In the genomic region with DNA sequence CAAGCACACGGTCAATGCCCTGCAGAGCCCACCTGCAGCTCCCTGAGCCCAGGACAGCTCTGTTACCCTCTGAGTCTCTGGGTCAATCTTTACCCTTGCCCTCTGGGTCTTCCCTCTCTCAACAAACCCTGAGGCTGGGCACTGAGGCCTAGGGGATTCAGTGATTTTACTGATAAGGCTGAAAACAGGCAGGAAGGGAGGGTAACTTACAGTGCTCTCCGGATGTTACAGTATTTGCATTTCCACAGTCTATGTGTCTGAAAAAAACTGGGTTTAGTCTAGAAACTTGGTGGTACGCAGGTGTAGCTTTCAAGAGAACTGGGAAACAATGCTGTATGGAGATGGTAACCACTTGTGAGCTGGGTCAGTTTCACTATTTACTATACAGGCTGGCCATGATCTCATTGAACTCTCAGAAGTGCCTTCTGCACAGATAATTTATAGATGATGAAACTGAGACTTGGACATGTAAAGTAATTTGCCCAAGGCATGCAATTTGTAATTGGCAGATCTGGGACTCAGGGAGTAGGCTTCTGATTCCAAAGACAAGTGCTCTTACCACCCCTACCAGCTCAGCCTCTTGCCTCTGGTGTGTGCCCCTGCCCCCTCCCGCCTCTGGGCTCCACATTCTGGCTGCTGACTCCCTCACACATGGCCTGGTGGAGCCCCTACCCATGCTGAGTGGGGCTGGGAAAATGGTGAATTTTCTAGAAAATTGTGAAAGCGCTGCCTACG, we compare ENCODE assay signal across 8 cellular contexts. TPM values are rescaled to one million over a fixed set of nuclear protein-coding genes. Genes with fewer than 3 reads are reported as not detected.
A peak's percentile ranks its signal among the peaks of the same experiment; 100 is the strongest.
DNase-seq lines count a peak whose midpoint lies in the region; ATAC-seq and TF ChIP-seq lines count a peak whose summit lies in the region.

No MANE protein-coding gene starts in this region.

- H3K27me3 ChIP-seq in Caco-2 (replicated peaks; ENCODE audit: control insufficient read depth, insufficient read depth, low read length): no peaks in the 10 kb centered on the region
- no peaks in the 10 kb centered on the region for H3K27me3 ChIP-seq in upper lobe of right lung
- H3K27me3 ChIP-seq in thyroid gland: no peaks in the 10 kb centered on the region

- peaks cover 24% of the 10 kb centered on the region for H3K4me1 Mint-ChIP-seq in Caco-2 (ENCODE audit: low read depth, unreplicated experiment)
- H3K4me1 Mint-ChIP-seq in activated CD8-positive, alpha-beta T cell treated with anti-CD3 and anti-CD28 coated beads, Interleukin-2, amount 10 ng/mL, durations not matched to agents 7 days and 5 days (ENCODE audit: low read depth): peaks cover 76% of the 10 kb centered on the region

- no peaks in the 10 kb centered on the region for H3K36me3 ChIP-seq in Caco-2 (ENCODE audit: control insufficient read depth, insufficient read depth, low read length)
- H3K36me3 ChIP-seq in upper lobe of right lung: no peaks in the 10 kb centered on the region
- H3K36me3 ChIP-seq in thyroid gland: no peaks in the 10 kb centered on the region

- H3K27ac Mint-ChIP-seq in Caco-2 (ENCODE audit: unreplicated experiment): peak overlapping the region; percentile 53
- H3K27ac Mint-ChIP-seq in activated CD8-positive, alpha-beta T cell treated with anti-CD3 and anti-CD28 coated beads, Interleukin-2, amount 10 ng/mL, durations not matched to agents 7 days and 5 days: peak overlapping the region; percentile 86

- no peaks in the 10 kb centered on the region for H3K9me3 Mint-ChIP-seq in Caco-2 (ENCODE audit: unreplicated experiment)
- no peaks in the 10 kb centered on the region for H3K9me3 Mint-ChIP-seq in activated CD8-positive, alpha-beta T cell treated with anti-CD3 and anti-CD28 coated beads, Interleukin-2, amount 10 ng/mL, durations not matched to agents 7 days and 5 days (ENCODE audit: insufficient read depth)

- no peaks in the 10 kb centered on the region for H3K9me3 ChIP-seq in Caco-2
- no peaks in the 10 kb centered on the region for H3K9me3 ChIP-seq in upper lobe of right lung
- H3K9me3 ChIP-seq in thyroid gland: no peaks in the 10 kb centered on the region

- 0 out of 2 replicates have a peak, but pooled peaks cover 10% of the 10 kb centered on the region for H3K4me1 ChIP-seq in Caco-2
- H3K4me1 ChIP-seq in upper lobe of right lung: peaks cover 21% of the 10 kb centered on the region
- H3K4me1 ChIP-seq in thyroid gland: no peaks in the 10 kb centered on the region

- DNase-seq in Caco-2 (no peak), NCI-H345 treated with DMSO at 0.1 percent for 48 hours (lab: John Stamatoyannopoulos, UW; ENCODE audit: unreplicated experiment) (no peak), upper lobe of right lung (no peak), thyroid gland (no peak)
- DNase-seq in activated CD8-positive, alpha-beta T cell treated with anti-CD3 and anti-CD28 coated beads, Interleukin-2, amount 10 ng/mL, durations not matched to agents 7 days and 5 days: no peak
- no peak for DNase-seq in stimulated activated CD4-positive, alpha-beta T cell treated with anti-CD3 and anti-CD28 coated beads, Interleukin-15, amount 100 ng/mL, for 24 hours

- WGBS in thyroid gland, 2 donors: 81 to 88% methylated on average over 6 of the region's 6 CpGs

- H3K27ac ChIP-seq in upper lobe of right lung (no peak overlapping the region), thyroid gland (no peak overlapping the region)

- no peak for TF ChIP-seq POLR2A in thyroid gland (IDR thresholded peaks at IDR 0.05)

- intact Hi-C loops in Caco-2 (cut with micrococcal nuclease; ENCODE audit: unreplicated experiment) (no loop called here), upper lobe of right lung (cut with DNase I) (no loop called here), thyroid gland (cut with DNase I) (no loop called here)

- POLR2A ChIA-PET in Caco-2 (lab: Charles Lee): no interaction called here
- POLR2A ChIA-PET in activated CD8-positive, alpha-beta T cell treated with anti-CD3 and anti-CD28 coated beads, Interleukin-2, amount 10 ng/mL, durations not matched to agents 7 days and 5 days (lab: Charles Lee): interaction anchor here (0.5 to 3.1 kb wide), 5 partner anchors 10 to 904 kb away, joined by 3 to 37 read pairs (median 7); a partner anchor contains a TSS

- H3K36me3 Mint-ChIP-seq in Caco-2 (ENCODE audit: insufficient read depth, unreplicated experiment): no peaks in the 10 kb centered on the region
- H3K36me3 Mint-ChIP-seq in activated CD8-positive, alpha-beta T cell treated with anti-CD3 and anti-CD28 coated beads, Interleukin-2, amount 10 ng/mL, durations not matched to agents 7 days and 5 days (ENCODE audit: low read depth): no peaks in the 10 kb centered on the region

- no peak for TF ChIP-seq CTCF in Caco-2 (IDR thresholded peaks at IDR 0.05; ENCODE audit: insufficient read depth in 1 of 2, low read depth in 1 of 2, low read length in 1 of 2, severe bottlenecking in 1 of 2, unreplicated experiment in 1 of 2)
- no peak for TF ChIP-seq CTCF in upper lobe of right lung (IDR thresholded peaks at IDR 0.05)
- no peak for TF ChIP-seq CTCF in thyroid gland (IDR thresholded peaks at IDR 0.05)

- no peak overlapping the region for H3K4me3 ChIP-seq in Caco-2 (ENCODE audit: low read depth, low read length)
- no peak overlapping the region for H3K4me3 ChIP-seq in upper lobe of right lung
- H3K4me3 ChIP-seq in thyroid gland (replicated peaks in 1 of 3): no peak overlapping the region

- H3K27me3 Mint-ChIP-seq in Caco-2 (ENCODE audit: insufficient read depth, unreplicated experiment): no peaks in the 10 kb centered on the region
- H3K27me3 Mint-ChIP-seq in activated CD8-positive, alpha-beta T cell treated with anti-CD3 and anti-CD28 coated beads, Interleukin-2, amount 10 ng/mL, durations not matched to agents 7 days and 5 days (ENCODE audit: low read depth): peaks cover 22% of the 10 kb centered on the region

- CTCF ChIA-PET in Caco-2 (lab: Charles Lee): no interaction called here
- CTCF ChIA-PET in activated CD8-positive, alpha-beta T cell treated with anti-CD3 and anti-CD28 coated beads, Interleukin-2, amount 10 ng/mL, durations not matched to agents 7 days and 5 days (lab: Charles Lee): interaction anchor here (0.8 to 8.6 kb wide), 12 partner anchors 8 to 120 kb away, joined by 3 to 65 read pairs (median 4); a partner anchor contains a TSS

- no peak overlapping the region for H3K4me3 Mint-ChIP-seq in Caco-2 (ENCODE audit: unreplicated experiment)
- H3K4me3 Mint-ChIP-seq in activated CD8-positive, alpha-beta T cell treated with anti-CD3 and anti-CD28 coated beads, Interleukin-2, amount 10 ng/mL, durations not matched to agents 7 days and 5 days: peak overlapping the region; percentile 25

- ATAC-seq in GM19372 (IDR thresholded peaks at IDR 0.05; ENCODE audit: low read depth, unreplicated experiment) (peak; percentile 71), HG03342 (IDR thresholded peaks at IDR 0.05; ENCODE audit: unreplicated experiment) (peak; percentile 83), upper lobe of right lung (no peak)
- peak; percentile 7 for ATAC-seq in activated CD8-positive, alpha-beta T cell treated with anti-CD3 and anti-CD28 coated beads, Interleukin-2, amount 10 ng/mL, durations not matched to agents 7 days and 5 days

- no TSS peak for BruUV-seq in Caco-2 (replicated peaks; lab: Mats Ljungman, UMichigan)

RNA-seq across cellular contexts. Expression of a gene that starts 48.8 kb away (rescaled TPM):
- 19.8 and 24.4 TPM in 2 replicates for total RNA-seq in Caco-2 (2022)
- total RNA-seq in activated CD8-positive, alpha-beta T cell treated with anti-CD3 and anti-CD28 coated beads, Interleukin-2, amount 10 ng/mL, durations not matched to agents 7 days and 5 days: 10 to 100 TPM; 20.7 to 20.8 TPM
- 13.7 TPM for total RNA-seq in upper lobe of right lung
- 10 to 100 TPM; 14.8 to 30.4 (median 22.2) TPM for total RNA-seq in thyroid gland
